33 cellular contexts compared by ENCODE assay signal in genomic region chr2:177335917-177336450, GRCh38. TPM values are rescaled to one million over a fixed set of nuclear protein-coding genes. Genes with fewer than 3 reads are reported as not detected.
DNase-seq lines count a peak whose midpoint lies in the region; ATAC-seq, FAIRE-seq and TF ChIP-seq lines count a peak whose summit lies in the region.
"Had no signal": no experiment of that assay in that cellular context is flagged by ENCODE, and none has a peak within 500 bp of the region (broad histone marks: within the 10 kb centered on the region; RNA-seq: fewer than 3 reads in every experiment).

No MANE protein-coding gene starts in this region.

- H3K9me3 ChIP-seq in breast epithelium, result no peaks in the 10 kb centered on the region
- no peaks in the 10 kb centered on the region for H3K9me3 ChIP-seq in K562 (replicated peaks; ENCODE audit: control insufficient read depth, insufficient read depth, low read depth, low read length)
- no peaks in the 10 kb centered on the region for H3K9me3 ChIP-seq in mesenchymal stem cell (ENCODE audit: control insufficient read depth, low read length)
- H3K9me3 ChIP-seq in naive thymus-derived CD4-positive, alpha-beta T cell (ENCODE audit: control insufficient read depth in 2 of 3, low read length in 3 of 3), result no peaks in the 10 kb centered on the region
- H3K9me3 ChIP-seq: A549, pancreas, Peyer's patch, stomach, thyroid gland had no signal

- 46% methylated on average over 1 of the region's 1 CpG for WGBS in K562 (ENCODE audit: insufficient coverage, low coverage, missing lambda C conversion rate)
- WGBS in mesenchymal stem cell, result no CpG with 5 or more reads among the region's 1 CpG

- FAIRE-seq in K562 (lab: Jason Lieb, UNC), result no peak
- FAIRE-seq: A549, pancreas had no signal

- 0 out of 4 replicates have a peak, but pooled peaks of 1 of the 2 experiments have one; percentile 11 for TF ChIP-seq RAD21 in K562 (CRISPR knock-in tag; conservative IDR thresholded peaks at IDR 0.05 in 1 of 2, IDR thresholded peaks at IDR 0.05 in 1 of 2)

- H4K8ac ChIP-seq in mesenchymal stem cell (ENCODE audit: low read length), result no peak overlapping the region

- CTCF ChIA-PET in MCF 10A (lab: Yijun Ruan, JAX), result interaction anchor here (0.6 to 9.6 kb wide), 35 partner anchors 8 to 470 kb away, joined by 3 to 201 read pairs (median 4); partner anchors contain the start of gene AGPS
- CTCF ChIA-PET in K562 (lab: Yijun Ruan, JAX; ENCODE audit: low intra/inter-chr PET ratio), result interaction anchor here (0.7 to 7.5 kb wide), 6 partner anchors 80 to 423 kb away, joined by 3 to 80 read pairs (median 14); no protein-coding TSS in a partner anchor
- CTCF ChIA-PET in naive thymus-derived CD4-positive, alpha-beta T cell (lab: Charles Lee), result interaction anchor here (0.6 to 6.7 kb wide), 16 partner anchors 16 to 685 kb away, joined by 3 to 126 read pairs (median 4); no protein-coding TSS in a partner anchor

- in situ Hi-C loops in K562 (cut with MboI), result loop anchor here (10.0 kb wide), 3 partner anchors 79 to 419 kb away; no protein-coding TSS in a partner anchor

- H3K4me3 ChIP-seq in breast epithelium (no peak overlapping the region), K562 (no peak overlapping the region), mesenchymal stem cell (ENCODE audit: insufficient read depth in 1 of 2, low read depth in 1 of 2, low read length in 2 of 2) (no peak overlapping the region)
- no peak overlapping the region for H3K4me3 ChIP-seq in naive thymus-derived CD4-positive, alpha-beta T cell (ENCODE audit: low read length)
- H3K4me3 ChIP-seq: A549, pancreas, Peyer's patch, stomach, thyroid gland had no signal

- no peak overlapping the region for H2BK12ac ChIP-seq in mesenchymal stem cell (ENCODE audit: low read length in 2 of 2)

- H2AK5ac ChIP-seq in mesenchymal stem cell (ENCODE audit: low read length, severe bottlenecking), result no peak overlapping the region

- H3K79me2 ChIP-seq in K562 (ENCODE audit: control insufficient read depth, insufficient read depth, low read length), result no peaks in the 10 kb centered on the region

- no peak overlapping the region for H3K23ac ChIP-seq in mesenchymal stem cell (ENCODE audit: low read length in 2 of 2)

- H4K91ac ChIP-seq in mesenchymal stem cell (ENCODE audit: low read length), result no peak overlapping the region

- H3K4me1 ChIP-seq in breast epithelium, result no peaks in the 10 kb centered on the region
- peaks cover 0 to 17% of the 10 kb centered on the region in 2 experiments; a peak in 2 of 5 replicates for H3K4me1 ChIP-seq in K562 (replicated peaks in 1 of 2; ENCODE audit: control insufficient read depth in 2 of 2, insufficient read depth in 2 of 2, low read length in 2 of 2)
- H3K4me1 ChIP-seq in mesenchymal stem cell (ENCODE audit: control insufficient read depth, insufficient read depth, low read depth, low read length), result peaks cover 2% of the 10 kb centered on the region
- H3K4me1 ChIP-seq in naive thymus-derived CD4-positive, alpha-beta T cell (ENCODE audit: control insufficient read depth in 2 of 2, insufficient read depth in 2 of 2, low read length in 2 of 2), result peaks cover 0 to 7% of the 10 kb centered on the region in 2 donors
- H3K4me1 ChIP-seq: pancreas, Peyer's patch had no signal

- H3K9me3 Mint-ChIP-seq in MCF 10A (ENCODE audit: unreplicated experiment), result no peaks in the 10 kb centered on the region
- no peaks in the 10 kb centered on the region for H3K9me3 Mint-ChIP-seq in naive thymus-derived CD4-positive, alpha-beta T cell
- H3K9me3 Mint-ChIP-seq: activated CD4-positive, alpha-beta memory T cell treated with anti-CD3 and anti-CD28 coated beads for 36 hours; activated naive CD4-positive, alpha-beta T cell treated with anti-CD3 and anti-CD28 coated beads, Interleukin-2, amount 50 U/mL, for 24 hours; nephron progenitor cell had no signal

- H3K4ac ChIP-seq in mesenchymal stem cell (ENCODE audit: low read depth in 1 of 2, low read length in 2 of 2), result no peak overlapping the region

- TF ChIP-seq CTCF in MCF 10A (IDR thresholded peaks at IDR 0.05; ENCODE audit: unreplicated experiment), result no peak
- no peak for TF ChIP-seq CTCF in breast epithelium (IDR thresholded peaks at IDR 0.05)
- TF ChIP-seq CTCF in K562 (IDR thresholded peaks at IDR 0.05 in 2 of 3, conservative IDR thresholded peaks at IDR 0.05 in 1 of 3; ENCODE audit: insufficient read depth in 2 of 3, low read depth in 1 of 3, low read length in 3 of 3), result no peak

- ATAC-seq in K562, result no peak
- ATAC-seq in naive thymus-derived CD4-positive, alpha-beta T cell, result no peak
- no peak for ATAC-seq in HG03439 (IDR thresholded peaks at IDR 0.05; ENCODE audit: unreplicated experiment)
- ATAC-seq: A549; activated CD4-positive, CD25-positive, alpha-beta regulatory T cell treated with anti-CD3 and anti-CD28 coated beads, Interleukin-2, amount 50 U/mL, for 24 hours; left ventricle myocardium superior; pancreas had no signal

- no peak for DNase-seq in MCF 10A (ENCODE audit: unreplicated experiment)
- DNase-seq in breast epithelium (ENCODE audit: low spot score in 2 of 2), result no peak
- DNase-seq in K562 (ENCODE audit: extremely low read depth in 1 of 4, low spot score in 3 of 4), result no peak
- DNase-seq in mesenchymal stem cell, result peak; percentile 77
- DNase-seq in naive thymus-derived CD4-positive, alpha-beta T cell, result no peak
- no peak for DNase-seq in T-helper 9 cell
- no peak for DNase-seq in CD1c-positive myeloid dendritic cell (ENCODE audit: extremely low spot score)
- DNase-seq: activated CD4-positive, alpha-beta memory T cell treated with anti-CD3 and anti-CD28 coated beads for 36 hours; activated CD8-positive, alpha-beta memory T cell treated with anti-CD3 and anti-CD28 coated beads, Interleukin-2, amount 50 U/mL, for 4 hours; anterior cingulate cortex; caudate nucleus; DMS153; GF-D8; glutamatergic neuron; HCEC 1CT; islet precursor cell; Karpas-422; left ventricle myocardium superior; NCI-H1694; NCI-H2171 treated with DMSO at 0.1 percent for 48 hours; NCI-H526 treated with DMSO at 0.1 percent for 48 hours; nephron progenitor cell; pancreas; Peyer's patch; SIG-M5; stimulated activated CD4-positive, alpha-beta T cell treated with anti-CD3 and anti-CD28 coated beads, Interleukin-2, amount 100 ng/mL, for 24 hours; stomach; T-helper 1 cell; thyroid gland had no signal

- H2BK15ac ChIP-seq in mesenchymal stem cell (ENCODE audit: low read depth, poor library complexity, severe bottlenecking), result no peak overlapping the region

- H3K4me2 ChIP-seq in K562 (ENCODE audit: insufficient read depth, low read length) (no peak overlapping the region), mesenchymal stem cell (ENCODE audit: low read length, poor library complexity, severe bottlenecking) (no peak overlapping the region)
- H3K4me2 ChIP-seq: A549 had no signal

- H3K27ac ChIP-seq in breast epithelium (no peak overlapping the region), K562 (ENCODE audit: extremely low read depth, low read depth, low read length) (no peak overlapping the region), mesenchymal stem cell (ENCODE audit: low read length, poor library complexity, severe bottlenecking) (peak overlapping the region; percentile 40)
- no peak overlapping the region for H3K27ac ChIP-seq in naive thymus-derived CD4-positive, alpha-beta T cell (ENCODE audit: low read depth, low read length)
- H3K27ac ChIP-seq: pancreas, Peyer's patch, stomach, thyroid gland had no signal

- H2AFZ ChIP-seq in K562 (ENCODE audit: low read depth, low read length), result no peak overlapping the region
- no peak overlapping the region for H2AFZ ChIP-seq in mesenchymal stem cell (ENCODE audit: low read depth, low read length)

- H3K4me3 Mint-ChIP-seq in MCF 10A (ENCODE audit: unreplicated experiment), result no peak overlapping the region
- H3K4me3 Mint-ChIP-seq in naive thymus-derived CD4-positive, alpha-beta T cell, result no peak overlapping the region
- H3K4me3 Mint-ChIP-seq: activated CD4-positive, alpha-beta memory T cell treated with anti-CD3 and anti-CD28 coated beads for 36 hours; activated naive CD4-positive, alpha-beta T cell treated with anti-CD3 and anti-CD28 coated beads, Interleukin-2, amount 50 U/mL, for 24 hours; nephron progenitor cell had no signal

- no peaks in the 10 kb centered on the region for H3K27me3 ChIP-seq in breast epithelium
- no peaks in the 10 kb centered on the region for H3K27me3 ChIP-seq in K562 (ENCODE audit: control insufficient read depth in 2 of 2, insufficient read depth in 2 of 2, low read length in 2 of 2)
- H3K27me3 ChIP-seq in mesenchymal stem cell (ENCODE audit: control insufficient read depth in 1 of 2, insufficient read depth in 1 of 2, low read length in 2 of 2), result no peaks in the 10 kb centered on the region
- no peaks in the 10 kb centered on the region for H3K27me3 ChIP-seq in naive thymus-derived CD4-positive, alpha-beta T cell (ENCODE audit: control insufficient read depth in 2 of 2, insufficient read depth in 2 of 2, low read length in 2 of 2)
- H3K27me3 ChIP-seq: pancreas, Peyer's patch, stomach, thyroid gland had no signal

- no peak overlapping the region for H3K9ac ChIP-seq in K562 (ENCODE audit: insufficient read depth in 1 of 2, low read depth in 2 of 2, low read length in 2 of 2)
- H3K9ac ChIP-seq in mesenchymal stem cell (ENCODE audit: low read length), result peak overlapping the region; percentile 25

- H3K27me3 Mint-ChIP-seq in MCF 10A (ENCODE audit: insufficient read depth, unreplicated experiment), result no peaks in the 10 kb centered on the region
- H3K27me3 Mint-ChIP-seq in naive thymus-derived CD4-positive, alpha-beta T cell, result no peaks in the 10 kb centered on the region
- H3K27me3 Mint-ChIP-seq: activated CD4-positive, alpha-beta memory T cell treated with anti-CD3 and anti-CD28 coated beads for 36 hours; activated naive CD4-positive, alpha-beta T cell treated with anti-CD3 and anti-CD28 coated beads, Interleukin-2, amount 50 U/mL, for 24 hours had no signal

- H3K4me1 Mint-ChIP-seq in MCF 10A (ENCODE audit: insufficient read depth, unreplicated experiment), result peaks cover 16% of the 10 kb centered on the region
- H3K4me1 Mint-ChIP-seq in naive thymus-derived CD4-positive, alpha-beta T cell, result peaks cover 0 to 25% (median 13%) of the 10 kb centered on the region in 7 donors

- H3K36me3 Mint-ChIP-seq in MCF 10A (ENCODE audit: insufficient read depth, unreplicated experiment), result peaks cover 13% of the 10 kb centered on the region
- H3K36me3 Mint-ChIP-seq in naive thymus-derived CD4-positive, alpha-beta T cell, result peaks cover 0 to 6% (median 0%) of the 10 kb centered on the region in 5 donors

- H3K79me1 ChIP-seq in mesenchymal stem cell (replicated peaks; ENCODE audit: low read length, poor library complexity, severe bottlenecking), result no peaks in the 10 kb centered on the region

- POLR2A ChIA-PET in MCF 10A (lab: Yijun Ruan, JAX) (interaction anchor here (0.6 to 4.5 kb wide), 10 partner anchors 14 to 389 kb away, joined by 3 to 52 read pairs (median 5); partner anchors contain the start of gene AGPS), K562 (lab: Yijun Ruan, JAX) (no interaction called here)
- POLR2A ChIA-PET in naive thymus-derived CD4-positive, alpha-beta T cell (lab: Charles Lee), result interaction anchor here (0.7 to 2.7 kb wide), 6 partner anchors 71 to 434 kb away, joined by 3 to 7 read pairs (median 3); no protein-coding TSS in a partner anchor

- no peaks in the 10 kb centered on the region for H4K20me1 ChIP-seq in K562 (replicated peaks; ENCODE audit: control insufficient read depth, insufficient read depth, low read length)

- peak overlapping the region; percentile 54 for H3K27ac Mint-ChIP-seq in MCF 10A (ENCODE audit: low read depth, unreplicated experiment)
- H3K27ac Mint-ChIP-seq in naive thymus-derived CD4-positive, alpha-beta T cell, result no peak overlapping the region
- H3K27ac Mint-ChIP-seq: activated CD4-positive, alpha-beta memory T cell treated with anti-CD3 and anti-CD28 coated beads for 36 hours; activated naive CD4-positive, alpha-beta T cell treated with anti-CD3 and anti-CD28 coated beads, Interleukin-2, amount 50 U/mL, for 24 hours; nephron progenitor cell had no signal

- H2BK120ac ChIP-seq in mesenchymal stem cell (ENCODE audit: low read depth, low read length), result no peak overlapping the region

- H2BK5ac ChIP-seq in mesenchymal stem cell (ENCODE audit: low read depth, low read length, poor library complexity, severe bottlenecking), result no peak overlapping the region

- no peak overlapping the region for H3K14ac ChIP-seq in mesenchymal stem cell (ENCODE audit: low read length in 2 of 2)

- intact Hi-C loops in MCF 10A (cut with micrococcal nuclease) (loop anchor here (1.0 to 10.0 kb wide), 8 partner anchors 39 to 681 kb away; a partner anchor contains a TSS), breast epithelium (cut with DNase I; ENCODE audit: low total_unique reads) (no loop called here), K562 (cut with micrococcal nuclease) (loop anchor here (1.0 to 10.0 kb wide), 5 partner anchors 80 to 422 kb away; no protein-coding TSS in a partner anchor)
- intact Hi-C loops in naive thymus-derived CD4-positive, alpha-beta T cell (cut with micrococcal nuclease), result loop anchor here (1.0 to 10.0 kb wide), 8 partner anchors 57 to 1211 kb away; partner anchors contain the start of genes AGPS (in 1 of the 2), HOXD8 (in 1 of the 2) and HOXD9 (in 1 of the 2)

- TF ChIP-seq EP300 in K562 (IDR thresholded peaks at IDR 0.05; ENCODE audit: low read length), result no peak

- BruUV-seq in MCF 10A (replicated peaks; lab: Mats Ljungman, UMichigan), result no TSS peak
- BruUV-seq in K562 (replicated peaks; lab: Mats Ljungman, UMichigan), result no TSS peak

- H3K18ac ChIP-seq in mesenchymal stem cell (ENCODE audit: low read depth in 1 of 2, low read length in 2 of 2), result no peak overlapping the region

- TF ChIP-seq POLR2A in breast epithelium (IDR thresholded peaks at IDR 0.05), result no peak
- no peak for TF ChIP-seq POLR2A in K562 (conservative IDR thresholded peaks at IDR 0.05)

- no peaks in the 10 kb centered on the region for H3K9me1 ChIP-seq in K562 (ENCODE audit: control insufficient read depth, insufficient read depth, low read length)

- no peaks in the 10 kb centered on the region for H3K36me3 ChIP-seq in breast epithelium
- peaks cover 25% of the 10 kb centered on the region for H3K36me3 ChIP-seq in K562 (ENCODE audit: control insufficient read depth, insufficient read depth, low read length)
- no peaks in the 10 kb centered on the region for H3K36me3 ChIP-seq in mesenchymal stem cell (ENCODE audit: control insufficient read depth in 1 of 2, insufficient read depth in 2 of 2, low read depth in 1 of 2, low read length in 2 of 2)
- H3K36me3 ChIP-seq in naive thymus-derived CD4-positive, alpha-beta T cell (ENCODE audit: control insufficient read depth in 2 of 3, insufficient read depth in 3 of 3, low read length in 3 of 3), result no peaks in the 10 kb centered on the region
- H3K36me3 ChIP-seq: pancreas, Peyer's patch, stomach, thyroid gland had no signal

RNA-seq across cellular contexts. Expression of gene AGPS, which starts 56.6 kb away (rescaled TPM):
- total RNA-seq in MCF 10A (2022) (49.5 and 50.5 TPM in 2 replicates), breast epithelium (10 to 100 TPM; 28.2 to 30.6 (median 28.5) TPM), K562 (2014; rRNA removed) (144 and 211 TPM in 2 replicates), K562 (2014; rRNA removed; fragmentation: Illumina TruSeq; extraction: Trizol) (80.7 and 91.4 TPM in 2 replicates), K562 (2015; rRNA removed; fragmentation: Illumina TruSeq; extraction: Trizol) (66.2 and 73.4 TPM in 2 replicates), K562 (2021) (95.6 and 97.1 TPM in 2 replicates)
- total RNA-seq in K562 (2011; cell fraction: chromatin; rRNA removed; ENCODE audit: low replicate concordance), result 22.6 and 91.3 TPM in 2 replicates
- 7.7 and 12.5 TPM in 2 replicates for total RNA-seq in K562 (2011; cell fraction: nucleolus; rRNA removed)
- total RNA-seq in K562 (2011; cell fraction: nucleoplasm; rRNA removed), result 32.9 and 66.5 TPM in 2 replicates
- polyA plus RNA-seq in K562 (2011; rRNA removed) (30.5 and 63.1 TPM in 2 replicates), K562 (2014; fragmentation: Illumina TruSeq; extraction: Trizol) (43.8 and 53.3 TPM in 2 replicates), K562 (2014; fragmentation: Nextera tagmentation; extraction: Ambion mirVana) (10 to 100 TPM; 15.5 to 15.6 TPM), K562 (2014; rRNA removed) (55.5 and 60.1 TPM in 2 replicates)
- polyA plus RNA-seq in K562 (2011; cell fraction: cytosol; rRNA removed), result 10.1 and 10.3 TPM in 2 replicates
- polyA plus RNA-seq in K562 (2011; cell fraction: nucleus; rRNA removed), result 11.9 and 21.7 TPM in 2 replicates
- 39.2 and 44.1 TPM in 2 replicates for polyA plus RNA-seq in K562 (2012)
- 78.3 and 102 TPM in 2 replicates for polyA minus RNA-seq in K562 (2011; rRNA and poly(A)+ RNA removed)
- polyA minus RNA-seq in K562 (2011; cell fraction: cytosol; rRNA and poly(A)+ RNA removed), result 27.3 and 41.2 TPM in 2 replicates
- polyA minus RNA-seq in K562 (2011; cell fraction: nucleus; rRNA and poly(A)+ RNA removed), result 27.6 and 51.5 TPM in 2 replicates
- 24.4 TPM for polyA plus RNA-seq in mesenchymal stem cell (2013, experiment 1 of 2)
- polyA plus RNA-seq in mesenchymal stem cell (2013, experiment 2 of 2), result 23.3 TPM
- total RNA-seq in naive thymus-derived CD4-positive, alpha-beta T cell, result 10 to 100 TPM; 21.8 to 60.4 (median 26.1) TPM
- polyA plus RNA-seq in naive thymus-derived CD4-positive, alpha-beta T cell, result 10 to 100 TPM; 11.8 to 16.5 TPM
